15 cellular contexts compared by ENCODE assay signal in genomic region chr17:80347948-80348351, GRCh38.
DNase-seq lines count a peak whose midpoint lies in the region; ATAC-seq and TF ChIP-seq lines count a peak whose summit lies in the region.
"Had no signal": no experiment of that assay in that cellular context is flagged by ENCODE, and none has a peak within 500 bp of the region (broad histone marks: within the 10 kb centered on the region; RNA-seq: fewer than 3 reads in every experiment).

No MANE protein-coding gene starts in this region.

- H3K27me3 ChIP-seq in left lung = no peaks in the 10 kb centered on the region

- H3K4me3 ChIP-seq in left lung = no peak overlapping the region
- H3K4me3 ChIP-seq: GM12878, GM23248 had no signal

- H3K36me3 Mint-ChIP-seq in activated naive CD4-positive, alpha-beta T cell treated with anti-CD3 and anti-CD28 coated beads, Interleukin-2, amount 10 ng/mL, durations not matched to agents 7 days and 5 days = peaks cover 89% of the 10 kb centered on the region
- peaks cover 73% of the 10 kb centered on the region for H3K36me3 Mint-ChIP-seq in chondrocyte (ENCODE audit: low read depth)
- H3K36me3 Mint-ChIP-seq in stimulated activated effector memory CD8-positive, alpha-beta T cell treated with anti-CD3 and anti-CD28 coated beads, Interleukin-12 subunit alpha, Interleukin-12 subunit beta, amount 100 ng/mL, for 72 hours = peaks cover 100% of the 10 kb centered on the region

- H3K4me1 Mint-ChIP-seq in activated naive CD4-positive, alpha-beta T cell treated with anti-CD3 and anti-CD28 coated beads, Interleukin-2, amount 10 ng/mL, durations not matched to agents 7 days and 5 days = peaks cover 5% of the 10 kb centered on the region
- H3K4me1 Mint-ChIP-seq in chondrocyte (ENCODE audit: low read depth) = peaks cover 8% of the 10 kb centered on the region
- H3K4me1 Mint-ChIP-seq in stimulated activated effector memory CD8-positive, alpha-beta T cell treated with anti-CD3 and anti-CD28 coated beads, Interleukin-12 subunit alpha, Interleukin-12 subunit beta, amount 100 ng/mL, for 72 hours = peaks cover 31% of the 10 kb centered on the region
- H3K4me1 Mint-ChIP-seq: B cell had no signal

- CTCF ChIA-PET in activated naive CD4-positive, alpha-beta T cell treated with anti-CD3 and anti-CD28 coated beads, Interleukin-2, amount 10 ng/mL, durations not matched to agents 7 days and 5 days (lab: Charles Lee) = no interaction called here

- H3K27ac ChIP-seq in left lung = no peak overlapping the region
- H3K27ac ChIP-seq: GM23248 had no signal

- no peaks in the 10 kb centered on the region for H3K9me3 Mint-ChIP-seq in activated naive CD4-positive, alpha-beta T cell treated with anti-CD3 and anti-CD28 coated beads, Interleukin-2, amount 10 ng/mL, durations not matched to agents 7 days and 5 days
- no peaks in the 10 kb centered on the region for H3K9me3 Mint-ChIP-seq in chondrocyte (ENCODE audit: low read depth)
- H3K9me3 Mint-ChIP-seq in stimulated activated effector memory CD8-positive, alpha-beta T cell treated with anti-CD3 and anti-CD28 coated beads, Interleukin-12 subunit alpha, Interleukin-12 subunit beta, amount 100 ng/mL, for 72 hours = no peaks in the 10 kb centered on the region
- H3K9me3 Mint-ChIP-seq: CD4-positive, alpha-beta T cell had no signal

- no peak for ATAC-seq in stimulated activated effector memory CD8-positive, alpha-beta T cell treated with anti-CD3 and anti-CD28 coated beads, Interleukin-12 subunit alpha, Interleukin-12 subunit beta, amount 100 ng/mL, for 72 hours
- ATAC-seq in HG02798 (IDR thresholded peaks at IDR 0.05; ENCODE audit: poor library complexity, unreplicated experiment) (no peak), left lung (no peak)
- ATAC-seq: GM12878, HCT116 had no signal

- no peak for TF ChIP-seq CTCF in chondrocyte (IDR thresholded peaks at IDR 0.05)
- no peak for TF ChIP-seq CTCF in left lung (IDR thresholded peaks at IDR 0.05)

- H3K36me3 ChIP-seq in left lung = peaks cover 8 to 100% of the 10 kb centered on the region in 2 donors

- H3K27ac Mint-ChIP-seq in activated naive CD4-positive, alpha-beta T cell treated with anti-CD3 and anti-CD28 coated beads, Interleukin-2, amount 10 ng/mL, durations not matched to agents 7 days and 5 days = no peak overlapping the region
- no peak overlapping the region for H3K27ac Mint-ChIP-seq in chondrocyte (ENCODE audit: unreplicated experiment)
- H3K27ac Mint-ChIP-seq in stimulated activated effector memory CD8-positive, alpha-beta T cell treated with anti-CD3 and anti-CD28 coated beads, Interleukin-12 subunit alpha, Interleukin-12 subunit beta, amount 100 ng/mL, for 72 hours = peak overlapping the region; percentile 76
- H3K27ac Mint-ChIP-seq: B cell; CD4-positive, alpha-beta T cell had no signal

- H3K27me3 Mint-ChIP-seq in activated naive CD4-positive, alpha-beta T cell treated with anti-CD3 and anti-CD28 coated beads, Interleukin-2, amount 10 ng/mL, durations not matched to agents 7 days and 5 days = no peaks in the 10 kb centered on the region
- H3K27me3 Mint-ChIP-seq in chondrocyte (ENCODE audit: low read depth) = no peaks in the 10 kb centered on the region
- H3K27me3 Mint-ChIP-seq: B cell; CD4-positive, alpha-beta T cell had no signal

- H3K4me3 Mint-ChIP-seq in activated naive CD4-positive, alpha-beta T cell treated with anti-CD3 and anti-CD28 coated beads, Interleukin-2, amount 10 ng/mL, durations not matched to agents 7 days and 5 days = no peak overlapping the region
- no peak overlapping the region for H3K4me3 Mint-ChIP-seq in chondrocyte (ENCODE audit: unreplicated experiment)
- no peak overlapping the region for H3K4me3 Mint-ChIP-seq in stimulated activated effector memory CD8-positive, alpha-beta T cell treated with anti-CD3 and anti-CD28 coated beads, Interleukin-12 subunit alpha, Interleukin-12 subunit beta, amount 100 ng/mL, for 72 hours
- H3K4me3 Mint-ChIP-seq: B cell; CD4-positive, alpha-beta T cell had no signal

- H3K9me3 ChIP-seq in left lung = no peaks in the 10 kb centered on the region

- intact Hi-C loops in left lung (cut with DNase I) = no loop called here

- no peaks in the 10 kb centered on the region for H3K4me1 ChIP-seq in left lung

- peak; percentile 18 for DNase-seq in activated naive CD4-positive, alpha-beta T cell treated with anti-CD3 and anti-CD28 coated beads, Interleukin-2, amount 10 ng/mL, durations not matched to agents 7 days and 5 days
- no peak for DNase-seq in activated naive CD4-positive, alpha-beta T cell treated with Interleukin-2 at 50 U/mL for 16 hours
- DNase-seq in chondrocyte (ENCODE audit: low spot score) (peak; percentile 93), mesenteric fat pad (ENCODE audit: low spot score) (peak; percentile 73), NCI-H82 treated with DMSO at 0.1 percent for 48 hours (lab: John Stamatoyannopoulos, UW; ENCODE audit: unreplicated experiment) (no peak), left lung (no peak)
- DNase-seq in stimulated activated effector memory CD8-positive, alpha-beta T cell treated with anti-CD3 and anti-CD28 coated beads, Interleukin-12 subunit alpha, Interleukin-12 subunit beta, amount 100 ng/mL, for 72 hours (ENCODE audit: low spot score in 2 of 2) = no peak
- DNase-seq: C1 segment of cervical spinal cord; CD4-positive, alpha-beta T cell; DMS79; GM23248 had no signal

Comparison
In these comparisons a context has a peak if more than half of its experiments do, and no peak if none do; other contexts are left out.
1. DNase-seq: peak in activated naive CD4-positive, alpha-beta T cell treated with anti-CD3 and anti-CD28 coated beads, Interleukin-2, amount 10 ng/mL, durations not matched to agents 7 days and 5 days (single experiment), chondrocyte (single experiment) and mesenteric fat pad (single experiment); none in activated naive CD4-positive, alpha-beta T cell treated with Interleukin-2 at 50 U/mL for 16 hours (single experiment), stimulated activated effector memory CD8-positive, alpha-beta T cell treated with anti-CD3 and anti-CD28 coated beads, Interleukin-12 subunit alpha, Interleukin-12 subunit beta, amount 100 ng/mL, for 72 hours (0 of 2), NCI-H82 treated with DMSO at 0.1 percent for 48 hours (single experiment) and left lung (0 of 2).